Comparison of ENCODE assay signal across 1 cellular context in genomic region chr7:11461999-11462398, GRCh38.
TF ChIP-seq lines count a peak whose summit lies in the region.

No MANE protein-coding gene starts in this region.

TF ChIP-seq in HepG2, 621 proteins besides CTCF, POLR2A, EP300 and RAD21 (continued from another document):
- no peak for TF ChIP-seq FOSL2 (CRISPR knock-in tag; IDR thresholded peaks at IDR 0.05)
- no peak for TF ChIP-seq ZFP1 (CRISPR knock-in tag; IDR thresholded peaks at IDR 0.05)
- TF ChIP-seq SRF (IDR thresholded peaks at IDR 0.05; ENCODE audit: low read depth, low read length) = no peak
- TF ChIP-seq MXD3 (CRISPR knock-in tag; IDR thresholded peaks at IDR 0.05) = no peak
- no peak for TF ChIP-seq CERS6 (CRISPR knock-in tag; IDR thresholded peaks at IDR 0.05)
- TF ChIP-seq NRL (CRISPR knock-in tag; IDR thresholded peaks at IDR 0.05; ENCODE audit: borderline replicate concordance) = no peak
- no peak for TF ChIP-seq TAF15 (IDR thresholded peaks at IDR 0.05; ENCODE audit: low read depth, low read length, poor library complexity, severe bottlenecking)
- TF ChIP-seq ZNF160 (CRISPR knock-in tag; IDR thresholded peaks at IDR 0.05) = no peak
- no peak for TF ChIP-seq NFKBIZ (CRISPR knock-in tag; IDR thresholded peaks at IDR 0.05)
- no peak for TF ChIP-seq ZNF549 (CRISPR knock-in tag; IDR thresholded peaks at IDR 0.05)
- no peak for TF ChIP-seq ZNF704 (CRISPR knock-in tag; IDR thresholded peaks at IDR 0.05; ENCODE audit: borderline replicate concordance)
